In the genomic region with DNA sequence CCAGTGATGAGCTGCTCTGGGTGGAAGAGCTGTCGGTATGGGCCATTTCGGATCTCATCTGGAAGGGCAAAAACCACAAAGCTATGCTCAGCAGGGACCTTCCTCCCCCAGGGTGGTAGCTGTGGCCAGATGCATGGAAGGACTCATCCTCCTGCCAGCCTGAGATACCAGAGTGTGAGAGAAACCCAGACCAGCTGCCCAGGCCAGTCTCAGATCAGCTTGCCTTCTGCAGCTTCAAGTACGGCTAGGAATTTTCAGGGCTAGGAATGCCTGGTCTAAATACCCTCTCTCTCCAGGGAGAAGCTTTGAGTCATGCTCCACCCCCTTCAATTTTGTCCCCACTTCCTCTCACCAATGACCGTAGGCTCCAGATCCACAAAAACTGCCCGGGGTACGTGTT, we compare ENCODE assay signal across 7 cellular contexts. TPM values are rescaled to one million over a fixed set of nuclear protein-coding genes. Genes with fewer than 3 reads are reported as not detected.
A peak's percentile ranks its signal among the peaks of the same experiment; 100 is the strongest.
DNase-seq lines count a peak whose midpoint lies in the region; FAIRE-seq and TF ChIP-seq lines count a peak whose summit lies in the region.
"Had no signal": no experiment of that assay in that cellular context is flagged by ENCODE, and none has a peak within 500 bp of the region (broad histone marks: within the 10 kb centered on the region; RNA-seq: fewer than 3 reads in every experiment).

No MANE protein-coding gene starts in this region.

- no peak for DNase-seq in RWPE1 (ENCODE audit: low spot score)
- DNase-seq in keratinocyte (ENCODE audit: low read depth, low spot score) = no peak
- DNase-seq in stimulated activated CD4-positive, alpha-beta T cell treated with anti-CD3 and anti-CD28 coated beads, Interleukin-4, amount 100 ng/mL, for 24 hours = no peak
- no peak for DNase-seq in NCI-H226
- DNase-seq in G401 (ENCODE audit: low spot score) = no peak
- DNase-seq: nucleus accumbens had no signal

- H3K4me1 ChIP-seq in keratinocyte (ENCODE audit: control insufficient read depth, extremely low read depth, insufficient read depth, low read length) = peaks cover 54% of the 10 kb centered on the region

- peak overlapping the region; percentile 95 for H3K4me2 ChIP-seq in keratinocyte (ENCODE audit: control insufficient read depth, extremely low read depth, insufficient read depth, low read depth, low read length)

- in situ Hi-C loops in G401 (cut with HindIII; ENCODE audit: low sequenced_read_pairs) = no loop called here

- POLR2A ChIA-PET in RWPE1 (lab: Yijun Ruan, JAX; ENCODE audit: low non-redundant PET) = interaction anchor here (0.8 to 4.9 kb wide), 4 partner anchors 22 to 136 kb away, joined by 3 to 35 read pairs (median 4); a partner anchor contains a TSS

- peaks cover 4% of the 10 kb centered on the region for H3K27me3 ChIP-seq in keratinocyte (ENCODE audit: control insufficient read depth, extremely low read depth, insufficient read depth, low read length)

- no peaks in the 10 kb centered on the region for H3K9me1 ChIP-seq in keratinocyte (ENCODE audit: control insufficient read depth, extremely low read depth, insufficient read depth, low read length)

- H3K9me3 ChIP-seq in keratinocyte (ENCODE audit: control insufficient read depth, low read depth, low read length) = no peaks in the 10 kb centered on the region

- H4K20me1 ChIP-seq in keratinocyte (ENCODE audit: control insufficient read depth, extremely low read depth, insufficient read depth, low read length) = peaks cover 5% of the 10 kb centered on the region

- no peak for FAIRE-seq in keratinocyte (lab: Jason Lieb, UNC)

- no peak overlapping the region for H2AFZ ChIP-seq in keratinocyte (ENCODE audit: control insufficient read depth, low read length)

- H3K27ac ChIP-seq in C4-2B = peak overlapping the region; percentile 84
- H3K27ac ChIP-seq in RWPE1 = peak overlapping the region; percentile 98
- H3K27ac ChIP-seq in keratinocyte (ENCODE audit: control insufficient read depth, insufficient read depth, low read length) = peak overlapping the region; percentile 85

- peak overlapping the region; percentile 74 to 92 (median 90) for H3K4me3 ChIP-seq in keratinocyte (ENCODE audit: control insufficient read depth in 2 of 3, extremely low read depth in 1 of 3, insufficient read depth in 2 of 3, low read depth in 1 of 3, low read length in 3 of 3)

- H3K79me2 ChIP-seq in keratinocyte (ENCODE audit: control insufficient read depth, insufficient read depth, low read length) = peaks cover 47% of the 10 kb centered on the region

- CTCF ChIA-PET in RWPE1 (lab: Yijun Ruan, JAX) = interaction anchor here (1.4 to 2.5 kb wide), 3 partner anchors 27 to 46 kb away, joined by 7 to 22 read pairs (median 19); a partner anchor contains a TSS

- TF ChIP-seq CTCF in C4-2B (conservative IDR thresholded peaks at IDR 0.05) = no peak
- no peak for TF ChIP-seq CTCF in RWPE1 (conservative IDR thresholded peaks at IDR 0.05; ENCODE audit: low read depth)
- TF ChIP-seq CTCF in keratinocyte (optimal IDR thresholded peaks at IDR 0.05 in 1 of 3, IDR thresholded peaks at IDR 0.05 in 1 of 3, conservative IDR thresholded peaks at IDR 0.05 in 1 of 3; ENCODE audit: extremely low read depth in 1 of 3, insufficient read depth in 2 of 3, low read length in 3 of 3) = no peak

- dilution Hi-C loops in keratinocyte (cut with MboI; ENCODE audit: extremely low pct_ligation_motif_present, low sequenced_read_pairs) = no loop called here

- peaks cover 30 to 38% of the 10 kb centered on the region in 2 experiments for H3K36me3 ChIP-seq in keratinocyte (ENCODE audit: control insufficient read depth in 2 of 2, extremely low read depth in 1 of 2, insufficient read depth in 2 of 2, low read length in 2 of 2)

- peak overlapping the region; percentile 93 for H3K9ac ChIP-seq in keratinocyte (ENCODE audit: control insufficient read depth, extremely low read depth, insufficient read depth, low read length)

RNA-seq across cellular contexts. Expression of a gene that starts 1.4 kb away (rescaled TPM):
- 0.08 TPM in 1 of 3 replicates, not detected in the others for polyA plus RNA-seq in keratinocyte
- polyA plus RNA-seq in keratinocyte (2011; ENCODE audit: low read depth) = not detected
- 0.05 TPM in 1 of 2 replicates, not detected in the other for polyA plus RNA-seq in keratinocyte (2011; cell fraction: cytosol; rRNA removed)
- 0.09 TPM in 1 of 2 replicates, not detected in the other for polyA plus RNA-seq in keratinocyte (2011; cell fraction: nucleus; rRNA removed)
- polyA plus RNA-seq in keratinocyte (2012; ENCODE audit: low replicate concordance) = not detected in 2 replicates
- polyA minus RNA-seq in keratinocyte = not detected in 3 replicates
- not detected for polyA minus RNA-seq in keratinocyte (2011; cell fraction: cytosol; rRNA and poly(A)+ RNA removed)
- not detected in 2 replicates for polyA minus RNA-seq in keratinocyte (2011; cell fraction: nucleus; rRNA and poly(A)+ RNA removed)
- total RNA-seq in G401 (2014; rRNA removed; shearing (Covaris generic)) = not detected in 2 replicates

RNA-seq across cellular contexts. Expression of a gene that starts 2.1 kb away (rescaled TPM):
- 524 to 819 TPM (median 569 TPM) in 3 replicates for polyA plus RNA-seq in keratinocyte
- polyA plus RNA-seq in keratinocyte (2011; ENCODE audit: low read depth) = 80.1 TPM
- 560 and 665 TPM in 2 replicates for polyA plus RNA-seq in keratinocyte (2011; cell fraction: cytosol; rRNA removed)
- 738 and 769 TPM in 2 replicates for polyA plus RNA-seq in keratinocyte (2011; cell fraction: nucleus; rRNA removed)
- 401 and 544 TPM in 2 replicates for polyA plus RNA-seq in keratinocyte (2012; ENCODE audit: low replicate concordance)
- 266 to 690 TPM (median 309 TPM) in 3 replicates for polyA minus RNA-seq in keratinocyte
- 136 TPM for polyA minus RNA-seq in keratinocyte (2011; cell fraction: cytosol; rRNA and poly(A)+ RNA removed)
- polyA minus RNA-seq in keratinocyte (2011; cell fraction: nucleus; rRNA and poly(A)+ RNA removed) = 115 and 162 TPM in 2 replicates
- 0.68 and 5.0 TPM in 2 replicates for total RNA-seq in G401 (2014; rRNA removed; shearing (Covaris generic))

RNA-seq across cellular contexts. Expression of a gene that starts 6.4 kb away (rescaled TPM):
- 35.8 to 44.7 TPM (median 40.2 TPM) in 3 replicates for polyA plus RNA-seq in keratinocyte
- polyA plus RNA-seq in keratinocyte (2011; ENCODE audit: low read depth) = 8.8 TPM
- polyA plus RNA-seq in keratinocyte (2011; cell fraction: cytosol; rRNA removed) = 39.1 and 53.2 TPM in 2 replicates
- 18.0 and 26.4 TPM in 2 replicates for polyA plus RNA-seq in keratinocyte (2011; cell fraction: nucleus; rRNA removed)
- 25.1 and 33.3 TPM in 2 replicates for polyA plus RNA-seq in keratinocyte (2012; ENCODE audit: low replicate concordance)
- 36.8 to 48.8 TPM (median 38.1 TPM) in 3 replicates for polyA minus RNA-seq in keratinocyte
- polyA minus RNA-seq in keratinocyte (2011; cell fraction: cytosol; rRNA and poly(A)+ RNA removed) = 26.9 TPM
- polyA minus RNA-seq in keratinocyte (2011; cell fraction: nucleus; rRNA and poly(A)+ RNA removed) = 5.2 and 7.5 TPM in 2 replicates
- total RNA-seq in G401 (2014; rRNA removed; shearing (Covaris generic)) = 26.4 and 38.1 TPM in 2 replicates

RNA-seq across cellular contexts. Expression of a gene that starts 6.4 kb away (rescaled TPM):
- polyA plus RNA-seq in keratinocyte = 4.3 to 6.9 TPM (median 5.2 TPM) in 3 replicates
- 0.55 TPM for polyA plus RNA-seq in keratinocyte (2011; ENCODE audit: low read depth)
- 2.0 and 2.7 TPM in 2 replicates for polyA plus RNA-seq in keratinocyte (2011; cell fraction: cytosol; rRNA removed)
- 8.8 and 9.0 TPM in 2 replicates for polyA plus RNA-seq in keratinocyte (2011; cell fraction: nucleus; rRNA removed)
- 1.1 and 4.4 TPM in 2 replicates for polyA plus RNA-seq in keratinocyte (2012; ENCODE audit: low replicate concordance)
- 2.5 to 5.0 TPM (median 3.0 TPM) in 3 replicates for polyA minus RNA-seq in keratinocyte
- polyA minus RNA-seq in keratinocyte (2011; cell fraction: cytosol; rRNA and poly(A)+ RNA removed) = 2.9 TPM
- polyA minus RNA-seq in keratinocyte (2011; cell fraction: nucleus; rRNA and poly(A)+ RNA removed) = 4.2 and 5.8 TPM in 2 replicates
- 6.4 and 6.5 TPM in 2 replicates for total RNA-seq in G401 (2014; rRNA removed; shearing (Covaris generic))

RNA-seq across cellular contexts. Expression of a gene that starts 22.1 kb away (rescaled TPM):
- 20.9 to 41.0 TPM (median 35.1 TPM) in 3 replicates for polyA plus RNA-seq in keratinocyte
- 47.2 TPM for polyA plus RNA-seq in keratinocyte (2011; ENCODE audit: low read depth)
- polyA plus RNA-seq in keratinocyte (2011; cell fraction: cytosol; rRNA removed) = 10.6 and 11.5 TPM in 2 replicates
- 134 and 151 TPM in 2 replicates for polyA plus RNA-seq in keratinocyte (2011; cell fraction: nucleus; rRNA removed)
- polyA plus RNA-seq in keratinocyte (2012; ENCODE audit: low replicate concordance) = 17.2 and 39.4 TPM in 2 replicates
- 17.4 to 26.8 TPM (median 20.2 TPM) in 3 replicates for polyA minus RNA-seq in keratinocyte
- polyA minus RNA-seq in keratinocyte (2011; cell fraction: cytosol; rRNA and poly(A)+ RNA removed) = 14.4 TPM
- 27.3 and 35.8 TPM in 2 replicates for polyA minus RNA-seq in keratinocyte (2011; cell fraction: nucleus; rRNA and poly(A)+ RNA removed)
- total RNA-seq in G401 (2014; rRNA removed; shearing (Covaris generic)) = 14.2 and 17.5 TPM in 2 replicates
